ENCODE assay signal across 1 cellular context in the genomic region with DNA sequence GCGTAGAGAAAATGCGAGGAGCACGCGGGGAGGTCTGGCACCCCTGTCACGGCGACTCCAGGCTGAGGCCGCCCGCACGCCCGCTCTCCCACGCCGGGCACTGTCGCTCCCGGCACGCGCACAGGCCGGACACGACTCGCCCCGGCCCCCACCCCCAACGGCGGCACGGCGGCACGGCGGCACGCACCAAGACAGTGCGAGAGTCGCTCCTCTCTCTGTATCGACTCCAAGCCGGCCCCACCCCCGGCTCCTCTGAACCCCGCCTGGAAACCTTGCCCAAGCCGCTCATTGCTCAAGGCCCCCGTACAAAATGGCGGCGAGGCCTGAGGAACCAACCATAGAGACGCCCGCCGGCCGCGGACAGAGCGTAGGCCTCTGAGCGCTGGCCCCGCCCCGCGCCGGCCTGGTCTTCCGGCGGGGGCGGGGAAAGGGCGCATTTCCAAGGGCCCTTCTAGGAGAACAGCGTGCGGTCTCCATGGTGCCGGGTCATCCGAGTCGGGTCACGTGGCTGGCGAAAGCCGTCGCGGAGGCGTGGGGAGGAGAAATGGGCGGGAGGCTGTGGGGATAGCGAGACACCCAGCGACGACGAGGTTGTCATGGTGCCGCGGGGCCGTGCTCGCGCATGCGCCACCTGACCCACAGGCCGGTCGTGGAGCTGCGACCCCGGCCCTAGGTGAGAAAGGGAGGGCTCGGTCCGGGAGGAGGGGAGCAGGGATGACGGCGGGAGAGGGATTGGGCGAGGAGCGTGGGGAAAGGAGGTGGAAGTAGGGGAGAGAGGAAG.
A peak's percentile ranks its signal among the peaks of the same experiment; 100 is the strongest.
TF ChIP-seq lines count a peak whose summit lies in the region.

A gene with protein sequence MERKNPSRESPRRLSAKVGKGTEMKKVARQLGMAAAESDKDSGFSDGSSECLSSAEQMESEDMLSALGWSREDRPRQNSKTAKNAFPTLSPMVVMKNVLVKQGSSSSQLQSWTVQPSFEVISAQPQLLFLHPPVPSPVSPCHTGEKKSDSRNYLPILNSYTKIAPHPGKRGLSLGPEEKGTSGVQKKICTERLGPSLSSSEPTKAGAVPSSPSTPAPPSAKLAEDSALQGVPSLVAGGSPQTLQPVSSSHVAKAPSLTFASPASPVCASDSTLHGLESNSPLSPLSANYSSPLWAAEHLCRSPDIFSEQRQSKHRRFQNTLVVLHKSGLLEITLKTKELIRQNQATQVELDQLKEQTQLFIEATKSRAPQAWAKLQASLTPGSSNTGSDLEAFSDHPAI (plus strand): TSS at position 570 of the 781 bp plus-strand sequence. CDS start 7,451 bp downstream, outside the sequence.

TF ChIP-seq in K562, 482 proteins besides CTCF, POLR2A, EP300 and RAD21 (continued from another document and continues in another):
- TF ChIP-seq, protein P1, sequence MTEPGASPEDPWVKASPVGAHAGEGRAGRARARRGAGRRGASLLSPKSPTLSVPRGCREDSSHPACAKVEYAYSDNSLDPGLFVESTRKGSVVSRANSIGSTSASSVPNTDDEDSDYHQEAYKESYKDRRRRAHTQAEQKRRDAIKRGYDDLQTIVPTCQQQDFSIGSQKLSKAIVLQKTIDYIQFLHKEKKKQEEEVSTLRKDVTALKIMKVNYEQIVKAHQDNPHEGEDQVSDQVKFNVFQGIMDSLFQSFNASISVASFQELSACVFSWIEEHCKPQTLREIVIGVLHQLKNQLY (CRISPR knock-in tag; conservative IDR thresholded peaks at IDR 0.05) = no peak
- TF ChIP-seq, protein P2, sequence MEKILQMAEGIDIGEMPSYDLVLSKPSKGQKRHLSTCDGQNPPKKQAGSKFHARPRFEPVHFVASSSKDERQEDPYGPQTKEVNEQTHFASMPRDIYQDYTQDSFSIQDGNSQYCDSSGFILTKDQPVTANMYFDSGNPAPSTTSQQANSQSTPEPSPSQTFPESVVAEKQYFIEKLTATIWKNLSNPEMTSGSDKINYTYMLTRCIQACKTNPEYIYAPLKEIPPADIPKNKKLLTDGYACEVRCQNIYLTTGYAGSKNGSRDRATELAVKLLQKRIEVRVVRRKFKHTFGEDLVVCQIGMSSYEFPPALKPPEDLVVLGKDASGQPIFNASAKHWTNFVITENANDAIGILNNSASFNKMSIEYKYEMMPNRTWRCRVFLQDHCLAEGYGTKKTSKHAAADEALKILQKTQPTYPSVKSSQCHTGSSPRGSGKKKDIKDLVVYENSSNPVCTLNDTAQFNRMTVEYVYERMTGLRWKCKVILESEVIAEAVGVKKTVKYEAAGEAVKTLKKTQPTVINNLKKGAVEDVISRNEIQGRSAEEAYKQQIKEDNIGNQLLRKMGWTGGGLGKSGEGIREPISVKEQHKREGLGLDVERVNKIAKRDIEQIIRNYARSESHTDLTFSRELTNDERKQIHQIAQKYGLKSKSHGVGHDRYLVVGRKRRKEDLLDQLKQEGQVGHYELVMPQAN (IDR thresholded peaks at IDR 0.05; ENCODE audit: borderline replicate concordance) = peak; percentile 1; the same call in 1 of the 2 replicates
- TF ChIP-seq SNIP1 (IDR thresholded peaks at IDR 0.05; ENCODE audit: low read depth) = peak; percentile 96
- peak; percentile 76 for TF ChIP-seq HCFC1 (IDR thresholded peaks at IDR 0.05; ENCODE audit: low read depth, low read length)
- TF ChIP-seq TBP (optimal IDR thresholded peaks at IDR 0.05; ENCODE audit: low read depth, low read length) = peak; percentile 79
- TF ChIP-seq FIP1L1 (IDR thresholded peaks at IDR 0.05; ENCODE audit: low read depth, low read length, poor library complexity, severe bottlenecking) = peak; percentile 60
- peak; percentile 84 for TF ChIP-seq MYC (IDR thresholded peaks at IDR 0.05; ENCODE audit: low read depth, low read length)
- TF ChIP-seq MYC (CRISPR knock-in tag; IDR thresholded peaks at IDR 0.05; ENCODE audit: borderline replicate concordance, low read depth) = no peak; the same call in 1 of the 2 replicates
- TF ChIP-seq SP2 (IDR thresholded peaks at IDR 0.05; ENCODE audit: extremely low read depth, low read depth, low read length, poor library complexity, severe bottlenecking) = peak; percentile 99
- TF ChIP-seq, protein P3, sequence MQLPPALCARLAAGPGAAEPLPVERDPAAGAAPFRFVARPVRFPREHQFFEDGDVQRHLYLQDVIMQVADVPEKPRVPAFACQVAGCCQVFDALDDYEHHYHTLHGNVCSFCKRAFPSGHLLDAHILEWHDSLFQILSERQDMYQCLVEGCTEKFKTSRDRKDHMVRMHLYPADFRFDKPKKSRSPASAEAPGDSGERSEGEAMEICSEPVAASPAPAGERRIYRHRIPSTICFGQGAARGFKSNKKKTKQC (CRISPR knock-in tag; IDR thresholded peaks at IDR 0.05) = 0 out of 2 replicates have a peak, but pooled peaks have one; percentile 62
- TF ChIP-seq POLR2AphosphoS5 (IDR thresholded peaks at IDR 0.05; ENCODE audit: control insufficient read depth, insufficient read depth, low read depth, low read length) = peak; percentile 44; the same call in 1 of the 2 replicates
- TF ChIP-seq MAZ (CRISPR knock-in tag; conservative IDR thresholded peaks at IDR 0.05 in 1 of 2, IDR thresholded peaks at IDR 0.05 in 1 of 2) = peak; percentile 89 to 98
- no peak for TF ChIP-seq ZNF165 (CRISPR knock-in tag; IDR thresholded peaks at IDR 0.05; ENCODE audit: borderline replicate concordance)
- TF ChIP-seq, protein P4, sequence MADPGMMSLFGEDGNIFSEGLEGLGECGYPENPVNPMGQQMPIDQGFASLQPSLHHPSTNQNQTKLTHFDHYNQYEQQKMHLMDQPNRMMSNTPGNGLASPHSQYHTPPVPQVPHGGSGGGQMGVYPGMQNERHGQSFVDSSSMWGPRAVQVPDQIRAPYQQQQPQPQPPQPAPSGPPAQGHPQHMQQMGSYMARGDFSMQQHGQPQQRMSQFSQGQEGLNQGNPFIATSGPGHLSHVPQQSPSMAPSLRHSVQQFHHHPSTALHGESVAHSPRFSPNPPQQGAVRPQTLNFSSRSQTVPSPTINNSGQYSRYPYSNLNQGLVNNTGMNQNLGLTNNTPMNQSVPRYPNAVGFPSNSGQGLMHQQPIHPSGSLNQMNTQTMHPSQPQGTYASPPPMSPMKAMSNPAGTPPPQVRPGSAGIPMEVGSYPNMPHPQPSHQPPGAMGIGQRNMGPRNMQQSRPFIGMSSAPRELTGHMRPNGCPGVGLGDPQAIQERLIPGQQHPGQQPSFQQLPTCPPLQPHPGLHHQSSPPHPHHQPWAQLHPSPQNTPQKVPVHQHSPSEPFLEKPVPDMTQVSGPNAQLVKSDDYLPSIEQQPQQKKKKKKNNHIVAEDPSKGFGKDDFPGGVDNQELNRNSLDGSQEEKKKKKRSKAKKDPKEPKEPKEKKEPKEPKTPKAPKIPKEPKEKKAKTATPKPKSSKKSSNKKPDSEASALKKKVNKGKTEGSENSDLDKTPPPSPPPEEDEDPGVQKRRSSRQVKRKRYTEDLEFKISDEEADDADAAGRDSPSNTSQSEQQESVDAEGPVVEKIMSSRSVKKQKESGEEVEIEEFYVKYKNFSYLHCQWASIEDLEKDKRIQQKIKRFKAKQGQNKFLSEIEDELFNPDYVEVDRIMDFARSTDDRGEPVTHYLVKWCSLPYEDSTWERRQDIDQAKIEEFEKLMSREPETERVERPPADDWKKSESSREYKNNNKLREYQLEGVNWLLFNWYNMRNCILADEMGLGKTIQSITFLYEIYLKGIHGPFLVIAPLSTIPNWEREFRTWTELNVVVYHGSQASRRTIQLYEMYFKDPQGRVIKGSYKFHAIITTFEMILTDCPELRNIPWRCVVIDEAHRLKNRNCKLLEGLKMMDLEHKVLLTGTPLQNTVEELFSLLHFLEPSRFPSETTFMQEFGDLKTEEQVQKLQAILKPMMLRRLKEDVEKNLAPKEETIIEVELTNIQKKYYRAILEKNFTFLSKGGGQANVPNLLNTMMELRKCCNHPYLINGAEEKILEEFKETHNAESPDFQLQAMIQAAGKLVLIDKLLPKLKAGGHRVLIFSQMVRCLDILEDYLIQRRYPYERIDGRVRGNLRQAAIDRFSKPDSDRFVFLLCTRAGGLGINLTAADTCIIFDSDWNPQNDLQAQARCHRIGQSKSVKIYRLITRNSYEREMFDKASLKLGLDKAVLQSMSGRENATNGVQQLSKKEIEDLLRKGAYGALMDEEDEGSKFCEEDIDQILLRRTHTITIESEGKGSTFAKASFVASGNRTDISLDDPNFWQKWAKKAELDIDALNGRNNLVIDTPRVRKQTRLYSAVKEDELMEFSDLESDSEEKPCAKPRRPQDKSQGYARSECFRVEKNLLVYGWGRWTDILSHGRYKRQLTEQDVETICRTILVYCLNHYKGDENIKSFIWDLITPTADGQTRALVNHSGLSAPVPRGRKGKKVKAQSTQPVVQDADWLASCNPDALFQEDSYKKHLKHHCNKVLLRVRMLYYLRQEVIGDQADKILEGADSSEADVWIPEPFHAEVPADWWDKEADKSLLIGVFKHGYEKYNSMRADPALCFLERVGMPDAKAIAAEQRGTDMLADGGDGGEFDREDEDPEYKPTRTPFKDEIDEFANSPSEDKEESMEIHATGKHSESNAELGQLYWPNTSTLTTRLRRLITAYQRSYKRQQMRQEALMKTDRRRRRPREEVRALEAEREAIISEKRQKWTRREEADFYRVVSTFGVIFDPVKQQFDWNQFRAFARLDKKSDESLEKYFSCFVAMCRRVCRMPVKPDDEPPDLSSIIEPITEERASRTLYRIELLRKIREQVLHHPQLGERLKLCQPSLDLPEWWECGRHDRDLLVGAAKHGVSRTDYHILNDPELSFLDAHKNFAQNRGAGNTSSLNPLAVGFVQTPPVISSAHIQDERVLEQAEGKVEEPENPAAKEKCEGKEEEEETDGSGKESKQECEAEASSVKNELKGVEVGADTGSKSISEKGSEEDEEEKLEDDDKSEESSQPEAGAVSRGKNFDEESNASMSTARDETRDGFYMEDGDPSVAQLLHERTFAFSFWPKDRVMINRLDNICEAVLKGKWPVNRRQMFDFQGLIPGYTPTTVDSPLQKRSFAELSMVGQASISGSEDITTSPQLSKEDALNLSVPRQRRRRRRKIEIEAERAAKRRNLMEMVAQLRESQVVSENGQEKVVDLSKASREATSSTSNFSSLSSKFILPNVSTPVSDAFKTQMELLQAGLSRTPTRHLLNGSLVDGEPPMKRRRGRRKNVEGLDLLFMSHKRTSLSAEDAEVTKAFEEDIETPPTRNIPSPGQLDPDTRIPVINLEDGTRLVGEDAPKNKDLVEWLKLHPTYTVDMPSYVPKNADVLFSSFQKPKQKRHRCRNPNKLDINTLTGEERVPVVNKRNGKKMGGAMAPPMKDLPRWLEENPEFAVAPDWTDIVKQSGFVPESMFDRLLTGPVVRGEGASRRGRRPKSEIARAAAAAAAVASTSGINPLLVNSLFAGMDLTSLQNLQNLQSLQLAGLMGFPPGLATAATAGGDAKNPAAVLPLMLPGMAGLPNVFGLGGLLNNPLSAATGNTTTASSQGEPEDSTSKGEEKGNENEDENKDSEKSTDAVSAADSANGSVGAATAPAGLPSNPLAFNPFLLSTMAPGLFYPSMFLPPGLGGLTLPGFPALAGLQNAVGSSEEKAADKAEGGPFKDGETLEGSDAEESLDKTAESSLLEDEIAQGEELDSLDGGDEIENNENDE (IDR thresholded peaks at IDR 0.05; ENCODE audit: low read depth, low read length) = no peak
- TF ChIP-seq TAF1 (IDR thresholded peaks at IDR 0.05; ENCODE audit: control insufficient read depth, extremely low read depth, insufficient read depth, low read length, severe bottlenecking) = peak; percentile 81
- peak; percentile 62; the same call in 1 of the 2 replicates for TF ChIP-seq PHF8 (IDR thresholded peaks at IDR 0.05; ENCODE audit: borderline replicate concordance, low read length)
- TF ChIP-seq NFATC3 (IDR thresholded peaks at IDR 0.05) = no peak
- TF ChIP-seq, protein P5, sequence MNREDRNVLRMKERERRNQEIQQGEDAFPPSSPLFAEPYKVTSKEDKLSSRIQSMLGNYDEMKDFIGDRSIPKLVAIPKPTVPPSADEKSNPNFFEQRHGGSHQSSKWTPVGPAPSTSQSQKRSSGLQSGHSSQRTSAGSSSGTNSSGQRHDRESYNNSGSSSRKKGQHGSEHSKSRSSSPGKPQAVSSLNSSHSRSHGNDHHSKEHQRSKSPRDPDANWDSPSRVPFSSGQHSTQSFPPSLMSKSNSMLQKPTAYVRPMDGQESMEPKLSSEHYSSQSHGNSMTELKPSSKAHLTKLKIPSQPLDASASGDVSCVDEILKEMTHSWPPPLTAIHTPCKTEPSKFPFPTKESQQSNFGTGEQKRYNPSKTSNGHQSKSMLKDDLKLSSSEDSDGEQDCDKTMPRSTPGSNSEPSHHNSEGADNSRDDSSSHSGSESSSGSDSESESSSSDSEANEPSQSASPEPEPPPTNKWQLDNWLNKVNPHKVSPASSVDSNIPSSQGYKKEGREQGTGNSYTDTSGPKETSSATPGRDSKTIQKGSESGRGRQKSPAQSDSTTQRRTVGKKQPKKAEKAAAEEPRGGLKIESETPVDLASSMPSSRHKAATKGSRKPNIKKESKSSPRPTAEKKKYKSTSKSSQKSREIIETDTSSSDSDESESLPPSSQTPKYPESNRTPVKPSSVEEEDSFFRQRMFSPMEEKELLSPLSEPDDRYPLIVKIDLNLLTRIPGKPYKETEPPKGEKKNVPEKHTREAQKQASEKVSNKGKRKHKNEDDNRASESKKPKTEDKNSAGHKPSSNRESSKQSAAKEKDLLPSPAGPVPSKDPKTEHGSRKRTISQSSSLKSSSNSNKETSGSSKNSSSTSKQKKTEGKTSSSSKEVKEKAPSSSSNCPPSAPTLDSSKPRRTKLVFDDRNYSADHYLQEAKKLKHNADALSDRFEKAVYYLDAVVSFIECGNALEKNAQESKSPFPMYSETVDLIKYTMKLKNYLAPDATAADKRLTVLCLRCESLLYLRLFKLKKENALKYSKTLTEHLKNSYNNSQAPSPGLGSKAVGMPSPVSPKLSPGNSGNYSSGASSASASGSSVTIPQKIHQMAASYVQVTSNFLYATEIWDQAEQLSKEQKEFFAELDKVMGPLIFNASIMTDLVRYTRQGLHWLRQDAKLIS (CRISPR knock-in tag; IDR thresholded peaks at IDR 0.05) = peak; percentile 67; the same call in 1 of the 2 replicates
- peak; percentile 94 for TF ChIP-seq CCNT2 (IDR thresholded peaks at IDR 0.05; ENCODE audit: borderline replicate concordance, extremely low read depth, insufficient read length, low read depth, low read length)
- TF ChIP-seq KLF6 (CRISPR knock-in tag; IDR thresholded peaks at IDR 0.05; ENCODE audit: borderline replicate concordance) = no peak
- TF ChIP-seq, protein P6, sequence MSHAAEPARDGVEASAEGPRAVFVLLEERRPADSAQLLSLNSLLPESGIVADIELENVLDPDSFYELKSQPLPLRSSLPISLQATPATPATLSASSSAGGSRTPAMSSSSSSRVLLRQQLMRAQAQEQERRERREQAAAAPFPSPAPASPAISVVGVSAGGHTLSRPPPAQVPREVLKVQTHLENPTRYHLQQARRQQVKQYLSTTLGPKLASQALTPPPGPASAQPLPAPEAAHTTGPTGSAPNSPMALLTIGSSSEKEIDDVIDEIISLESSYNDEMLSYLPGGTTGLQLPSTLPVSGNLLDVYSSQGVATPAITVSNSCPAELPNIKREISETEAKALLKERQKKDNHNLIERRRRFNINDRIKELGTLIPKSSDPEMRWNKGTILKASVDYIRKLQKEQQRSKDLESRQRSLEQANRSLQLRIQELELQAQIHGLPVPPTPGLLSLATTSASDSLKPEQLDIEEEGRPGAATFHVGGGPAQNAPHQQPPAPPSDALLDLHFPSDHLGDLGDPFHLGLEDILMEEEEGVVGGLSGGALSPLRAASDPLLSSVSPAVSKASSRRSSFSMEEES (CRISPR knock-in tag; IDR thresholded peaks at IDR 0.05) = peak; percentile 96
